Comparison of ENCODE assay signal across 8 cellular contexts in genomic region chr18:10524507-10525425, GRCh38. TPM values are rescaled to one million over a fixed set of nuclear protein-coding genes. Genes with fewer than 3 reads are reported as not detected.
DNase-seq lines count a peak whose midpoint lies in the region; ATAC-seq lines count a peak whose summit lies in the region.

No MANE protein-coding gene starts in this region.

- H3K27me3 Mint-ChIP-seq in stimulated activated naive CD8-positive, alpha-beta T cell treated with anti-CD3 and anti-CD28 coated beads, Interleukin-15, Interleukin-2, amounts not matched to agents 100 ng/mL and 50 ng/mL, for 24 hours, result no peaks in the 10 kb centered on the region
- peaks cover 3% of the 10 kb centered on the region for H3K27me3 Mint-ChIP-seq in activated naive CD8-positive, alpha-beta T cell treated with anti-CD3 and anti-CD28 coated beads for 36 hours

- peak overlapping the region; percentile 93 for H3K4me3 Mint-ChIP-seq in stimulated activated naive CD8-positive, alpha-beta T cell treated with anti-CD3 and anti-CD28 coated beads, Interleukin-15, Interleukin-2, amounts not matched to agents 100 ng/mL and 50 ng/mL, for 24 hours
- peak overlapping the region; percentile 96 for H3K4me3 Mint-ChIP-seq in activated naive CD8-positive, alpha-beta T cell treated with anti-CD3 and anti-CD28 coated beads for 36 hours

- peaks cover 4% of the 10 kb centered on the region for H3K36me3 Mint-ChIP-seq in stimulated activated naive CD8-positive, alpha-beta T cell treated with anti-CD3 and anti-CD28 coated beads, Interleukin-15, Interleukin-2, amounts not matched to agents 100 ng/mL and 50 ng/mL, for 24 hours (ENCODE audit: low read depth)
- peaks cover 4% of the 10 kb centered on the region for H3K36me3 Mint-ChIP-seq in activated naive CD8-positive, alpha-beta T cell treated with anti-CD3 and anti-CD28 coated beads for 36 hours

- DNase-seq in stimulated activated naive CD8-positive, alpha-beta T cell treated with anti-CD3 and anti-CD28 coated beads, Interleukin-15, Interleukin-2, amounts not matched to agents 100 U/mL and 50 U/mL, for 24 hours, result no peak
- peak; percentile 6 for DNase-seq in activated naive CD8-positive, alpha-beta T cell treated with anti-CD3 and anti-CD28 coated beads for 36 hours
- DNase-seq in medulla oblongata (ENCODE audit: extremely low spot score) (peak; percentile 30), UCSD-AML1 (lab: John Stamatoyannopoulos, UW; ENCODE audit: unreplicated experiment) (no peak)
- DNase-seq in activated CD4-positive, CD25-positive, alpha-beta regulatory T cell treated with anti-CD3 and anti-CD28 coated beads, Interleukin-2, amount 50 U/mL, for 72 hours, result no peak

- ATAC-seq in stimulated activated naive CD8-positive, alpha-beta T cell treated with anti-CD3 and anti-CD28 coated beads, Interleukin-15, Interleukin-2, amounts not matched to agents 100 U/mL and 50 U/mL, for 24 hours, result no peak
- no peak for ATAC-seq in GM21619 (IDR thresholded peaks at IDR 0.05; ENCODE audit: unreplicated experiment)
- ATAC-seq in HG03342 (IDR thresholded peaks at IDR 0.05; ENCODE audit: unreplicated experiment), result no peak

- H3K4me1 Mint-ChIP-seq in stimulated activated naive CD8-positive, alpha-beta T cell treated with anti-CD3 and anti-CD28 coated beads, Interleukin-15, Interleukin-2, amounts not matched to agents 100 ng/mL and 50 ng/mL, for 24 hours (ENCODE audit: low read depth), result peaks cover 52% of the 10 kb centered on the region
- peaks cover 43% of the 10 kb centered on the region for H3K4me1 Mint-ChIP-seq in activated naive CD8-positive, alpha-beta T cell treated with anti-CD3 and anti-CD28 coated beads for 36 hours

- H3K27ac Mint-ChIP-seq in stimulated activated naive CD8-positive, alpha-beta T cell treated with anti-CD3 and anti-CD28 coated beads, Interleukin-15, Interleukin-2, amounts not matched to agents 100 ng/mL and 50 ng/mL, for 24 hours, result peak overlapping the region; percentile 97
- H3K27ac Mint-ChIP-seq in activated naive CD8-positive, alpha-beta T cell treated with anti-CD3 and anti-CD28 coated beads for 36 hours, result peak overlapping the region; percentile 95

- no peaks in the 10 kb centered on the region for H3K9me3 Mint-ChIP-seq in stimulated activated naive CD8-positive, alpha-beta T cell treated with anti-CD3 and anti-CD28 coated beads, Interleukin-15, Interleukin-2, amounts not matched to agents 100 ng/mL and 50 ng/mL, for 24 hours
- no peaks in the 10 kb centered on the region for H3K9me3 Mint-ChIP-seq in activated naive CD8-positive, alpha-beta T cell treated with anti-CD3 and anti-CD28 coated beads for 36 hours

RNA-seq across cellular contexts. Expression of gene NAPG, which starts 1.1 kb away (rescaled TPM):
- 10 to 100 TPM; 28.8 to 29.6 TPM for total RNA-seq in activated naive CD8-positive, alpha-beta T cell treated with anti-CD3 and anti-CD28 coated beads for 36 hours

Comparison
In these comparisons a context has a peak if more than half of its experiments do, and no peak if none do; other contexts are left out.
1. DNase-seq: peak in activated naive CD8-positive, alpha-beta T cell treated with anti-CD3 and anti-CD28 coated beads for 36 hours (single experiment) and medulla oblongata (single experiment); none in stimulated activated naive CD8-positive, alpha-beta T cell treated with anti-CD3 and anti-CD28 coated beads, Interleukin-15, Interleukin-2, amounts not matched to agents 100 U/mL and 50 U/mL, for 24 hours (single experiment), UCSD-AML1 (single experiment) and activated CD4-positive, CD25-positive, alpha-beta regulatory T cell treated with anti-CD3 and anti-CD28 coated beads, Interleukin-2, amount 50 U/mL, for 72 hours (single experiment).